In the genomic region with DNA sequence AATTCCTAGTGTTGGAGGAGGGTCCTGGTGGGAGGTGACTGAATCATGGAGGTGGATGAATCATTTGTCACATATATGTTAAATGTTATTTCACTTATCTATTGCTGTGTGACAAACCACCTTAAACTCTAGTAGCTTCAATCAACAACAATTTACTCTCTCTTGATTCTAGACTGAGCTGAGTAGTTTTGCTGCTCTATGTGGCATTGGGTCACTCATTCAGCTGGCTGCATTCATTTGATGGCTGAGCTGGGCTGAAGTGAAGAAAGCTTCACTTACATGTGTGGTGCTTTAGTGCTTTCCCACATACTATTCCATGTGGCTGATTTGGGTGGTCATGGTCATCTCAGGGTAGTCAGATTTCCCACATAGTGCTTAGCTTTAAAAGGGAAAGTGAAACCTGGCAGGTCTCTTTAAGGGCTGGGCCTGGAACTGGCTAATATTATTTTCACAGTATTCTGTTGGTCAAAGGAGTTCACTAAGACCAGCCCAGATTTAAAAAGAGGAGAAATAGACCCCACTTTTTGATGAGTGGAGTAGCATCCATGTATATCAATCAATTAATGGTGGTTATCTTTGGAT, we compare ENCODE assay signal across 12 cellular contexts.
"Had no signal": no experiment of that assay in that cellular context is flagged by ENCODE, and none has a peak within 500 bp of the region (broad histone marks: within the 10 kb centered on the region; RNA-seq: fewer than 3 reads in every experiment).

No MANE protein-coding gene starts in this region.

- H3K27me3 Mint-ChIP-seq: memory B cell, T-helper 17 cell had no signal

- ATAC-seq: activated CD8-positive, alpha-beta memory T cell treated with anti-CD3 and anti-CD28 coated beads, Interleukin-2, amount 10 ng/mL, durations not matched to agents 7 days and 5 days; T-helper 17 cell had no signal

- H3K4me1 ChIP-seq: tibial artery, uterus had no signal

- DNase-seq: activated CD8-positive, alpha-beta memory T cell treated with anti-CD3 and anti-CD28 coated beads, Interleukin-2, amount 10 ng/mL, durations not matched to agents 7 days and 5 days; activated gamma-delta T cell; activated T-cell treated with anti-CD3 and anti-CD28 coated beads, Interleukin-2, amount 50 U/mL, for 24 hours; cerebellar nuclear complex; foreskin fibroblast; head of caudate nucleus; stimulated activated CD4-positive, alpha-beta T cell treated with anti-CD3 and anti-CD28 coated beads, Interleukin-4, amount 100 ng/mL, for 24 hours; T-helper 17 cell; tibial artery; uterus had no signal

- H3K27ac ChIP-seq: tibial artery, uterus had no signal

- H3K27me3 ChIP-seq: tibial artery, uterus had no signal

- H3K9me3 ChIP-seq: uterus had no signal

- H3K36me3 ChIP-seq: tibial artery, uterus had no signal

- H3K4me3 Mint-ChIP-seq: activated CD8-positive, alpha-beta memory T cell treated with anti-CD3 and anti-CD28 coated beads, Interleukin-2, amount 10 ng/mL, durations not matched to agents 7 days and 5 days; activated naive CD8-positive, alpha-beta T cell; activated T-cell treated with anti-CD3 and anti-CD28 coated beads, Interleukin-2, amount 50 U/mL, for 24 hours; memory B cell; T-helper 17 cell had no signal

- H3K4me3 ChIP-seq: tibial artery, uterus had no signal

- H3K27ac Mint-ChIP-seq: activated CD8-positive, alpha-beta memory T cell treated with anti-CD3 and anti-CD28 coated beads, Interleukin-2, amount 10 ng/mL, durations not matched to agents 7 days and 5 days; activated naive CD8-positive, alpha-beta T cell; activated T-cell treated with anti-CD3 and anti-CD28 coated beads, Interleukin-2, amount 50 U/mL, for 24 hours; memory B cell; T-helper 17 cell had no signal

- H3K4me1 Mint-ChIP-seq: activated CD8-positive, alpha-beta memory T cell treated with anti-CD3 and anti-CD28 coated beads, Interleukin-2, amount 10 ng/mL, durations not matched to agents 7 days and 5 days; memory B cell; T-helper 17 cell had no signal

- H3K36me3 Mint-ChIP-seq: activated CD8-positive, alpha-beta memory T cell treated with anti-CD3 and anti-CD28 coated beads, Interleukin-2, amount 10 ng/mL, durations not matched to agents 7 days and 5 days; memory B cell had no signal
